In the genomic region with DNA sequence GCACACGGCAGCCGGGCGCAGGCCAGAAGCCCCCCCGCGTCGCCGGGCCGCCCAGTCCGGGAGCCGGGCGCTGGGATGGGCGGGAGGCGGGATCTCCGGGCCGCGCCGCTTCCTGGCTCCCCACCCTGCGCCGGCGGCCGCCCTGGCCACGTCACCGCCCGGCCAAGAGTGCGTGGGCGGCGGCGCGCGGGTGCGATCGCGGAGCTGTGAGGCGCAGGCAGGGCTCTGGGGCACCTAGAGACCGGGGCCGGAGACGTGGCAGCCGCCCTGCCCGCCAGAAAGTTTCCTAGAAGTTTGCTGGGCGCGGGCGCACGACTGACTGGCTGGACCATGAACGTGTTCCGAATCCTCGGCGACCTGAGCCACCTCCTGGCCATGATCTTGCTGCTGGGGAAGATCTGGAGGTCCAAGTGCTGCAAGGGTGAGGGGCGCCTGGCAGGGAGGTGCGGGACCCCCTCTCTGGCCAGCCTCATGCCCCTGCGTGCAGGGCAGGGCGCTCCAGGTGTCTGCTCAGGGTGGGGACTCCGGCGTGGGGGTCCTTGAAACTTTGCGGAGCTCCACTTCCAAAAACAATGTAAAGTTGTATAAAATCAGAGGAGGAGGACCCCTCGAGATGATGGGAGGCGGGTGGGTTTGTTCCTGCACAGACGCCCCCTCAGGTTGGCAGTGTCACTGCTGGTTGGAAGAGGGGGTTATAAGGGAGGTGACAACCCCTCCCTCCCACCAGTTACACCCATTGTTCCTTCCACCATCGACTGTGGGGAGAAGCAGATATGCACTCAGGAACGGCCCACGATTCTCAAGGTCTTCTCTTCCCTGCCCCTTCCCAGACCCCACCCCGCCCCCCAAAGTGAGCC, we compare ENCODE assay signal across 8 cellular contexts. TPM values are rescaled to one million over a fixed set of nuclear protein-coding genes. Genes with fewer than 3 reads are reported as not detected.
DNase-seq lines count a peak whose midpoint lies in the region; ATAC-seq and TF ChIP-seq lines count a peak whose summit lies in the region.

TSS of gene KDELR3 (plus strand) at position 193 of the 857 bp plus-strand sequence. CDS start at position 331, 138 bp downstream.

- no peaks in the 10 kb centered on the region for H3K9me3 ChIP-seq in SJSA1 (replicated peaks)
- no peaks in the 10 kb centered on the region for H3K9me3 ChIP-seq in iPS DF 6.9 (ENCODE audit: control insufficient read depth, insufficient read depth, low read length)
- H3K9me3 ChIP-seq in skeletal muscle satellite cell (replicated peaks; ENCODE audit: low read length): no peaks in the 10 kb centered on the region

- peak within 1 kb of the TSS; percentile 49 for H3K4me3 ChIP-seq in SJSA1
- peak within 1 kb of the TSS; percentile 67 for H3K4me3 ChIP-seq in astrocyte of the cerebellum (ENCODE audit: low read depth, low read length)
- peak within 1 kb of the TSS; percentile 48; the same call in 1 of the 2 replicates for H3K4me3 ChIP-seq in iPS DF 6.9 (ENCODE audit: low read length)
- H3K4me3 ChIP-seq in skeletal muscle satellite cell (ENCODE audit: low read length): peak within 1 kb of the TSS; percentile 79

- ATAC-seq in HG02759 (IDR thresholded peaks at IDR 0.05; ENCODE audit: unreplicated experiment): no peak

- DNase-seq in NCI-H2227 (lab: John Stamatoyannopoulos, UW; ENCODE audit: unreplicated experiment) (peak; percentile 41), NCI-H2227 treated with DMSO at 0.1 percent for 48 hours (lab: John Stamatoyannopoulos, UW) (no peak), SJSA1 (ENCODE audit: low read depth in 1 of 2, low spot score in 2 of 2) (peak in 1 of 2 experiments; percentile 55), astrocyte of the cerebellum (ENCODE audit: low read depth) (no peak), iPS DF 6.9 (ENCODE audit: low read depth, low spot score) (no peak), globus pallidus (ENCODE audit: low spot score) (no peak)

- peak within 1 kb of the TSS; percentile 88 for H3K9ac ChIP-seq in skeletal muscle satellite cell (ENCODE audit: low read depth, low read length)

- peaks cover 16% of the 10 kb centered on the region for H3K4me1 ChIP-seq in SJSA1 (replicated peaks)
- H3K4me1 ChIP-seq in iPS DF 6.9 (ENCODE audit: control insufficient read depth, insufficient read depth, low read length): 0 out of 2 replicates have a peak, but pooled peaks cover 2% of the 10 kb centered on the region
- peaks cover 14% of the 10 kb centered on the region for H3K4me1 ChIP-seq in skeletal muscle satellite cell (ENCODE audit: control insufficient read depth, insufficient read depth, low read length)

- no peak within 1 kb of the TSS for H3K27ac ChIP-seq in SJSA1
- no peak within 1 kb of the TSS for H3K27ac ChIP-seq in iPS DF 6.9 (ENCODE audit: low read length)

- TF ChIP-seq CTCF in astrocyte of the cerebellum (IDR thresholded peaks at IDR 0.05; ENCODE audit: low read depth, low read length, missing control alignments): peak; percentile 42

- H3K27me3 ChIP-seq in SJSA1 (replicated peaks): no peaks in the 10 kb centered on the region
- no peaks in the 10 kb centered on the region; the same call in 1 of the 2 replicates for H3K27me3 ChIP-seq in iPS DF 6.9 (ENCODE audit: control insufficient read depth, insufficient read depth, low read length)
- H3K27me3 ChIP-seq in skeletal muscle satellite cell (ENCODE audit: control insufficient read depth, insufficient read depth, low read length): peaks cover 8% of the 10 kb centered on the region

- H3K4me2 ChIP-seq in skeletal muscle satellite cell (ENCODE audit: low read length): peak within 1 kb of the TSS; percentile 93

- no CpG with 5 or more reads among the region's 61 CpGs for WGBS in iPS DF 6.9 (ENCODE audit: insufficient coverage, insufficient read length)

- no peaks in the 10 kb centered on the region for H3K36me3 ChIP-seq in SJSA1
- H3K36me3 ChIP-seq in iPS DF 6.9 (ENCODE audit: control insufficient read depth, insufficient read depth, low read length): no peaks in the 10 kb centered on the region
- H3K36me3 ChIP-seq in skeletal muscle satellite cell (ENCODE audit: insufficient read depth, low read length): peaks cover 7% of the 10 kb centered on the region

- in situ Hi-C loops in astrocyte of the cerebellum (cut with HindIII; ENCODE audit: low sequenced_read_pairs): no loop called here

RNA-seq across cellular contexts. Expression of gene KDELR3, which starts in this region (rescaled TPM):
- 15.4 and 26.1 TPM in 2 replicates for total RNA-seq in SJSA1 (2014; rRNA removed; shearing (Covaris generic))
- 102 and 137 TPM in 2 replicates for total RNA-seq in skeletal muscle satellite cell (2012; rRNA removed)
